In genomic region chr5:57889558-57889957, GRCh38 we compare ENCODE assay signal across 9 cellular contexts.
DNase-seq lines count a peak whose midpoint lies in the region; ATAC-seq, FAIRE-seq and TF ChIP-seq lines count a peak whose summit lies in the region.
"Had no signal": no experiment of that assay in that cellular context is flagged by ENCODE, and none has a peak within 500 bp of the region (broad histone marks: within the 10 kb centered on the region; RNA-seq: fewer than 3 reads in every experiment).

No MANE protein-coding gene starts in this region.

- no peak for ATAC-seq in HG03025 (IDR thresholded peaks at IDR 0.05; ENCODE audit: low FRiP score, unreplicated experiment)

- no peak for TF ChIP-seq POLR2A in GM12891 (IDR thresholded peaks at IDR 0.05; ENCODE audit: low read depth, low read length)

- peak; percentile 43 for DNase-seq in AG08396 (ENCODE audit: low spot score)
- DNase-seq in LHCN-M2 (ENCODE audit: low read depth) = peak; percentile 94
- peak; percentile 90 for DNase-seq in astrocyte of the spinal cord (ENCODE audit: low read depth, low spot score)
- DNase-seq in kidney tubule cell (ENCODE audit: low spot score) = peak; percentile 99
- DNase-seq in activated CD4-positive, alpha-beta T cell treated with anti-CD3 and anti-CD28 coated beads, Interleukin-2, amount 50 U/mL, for 48 hours = no peak
- no peak for DNase-seq in GM12891 (ENCODE audit: insufficient read length, low spot score)
- DNase-seq in anterior cingulate cortex (lab: John Stamatoyannopoulos, UW) = no peak
- DNase-seq: activated B cell treated with CpG ODN at 0.5 μM for 24 hours had no signal

- no peak for FAIRE-seq in GM12891 (lab: Jason Lieb, UNC)

- in situ Hi-C loops in astrocyte of the spinal cord (cut with HindIII; ENCODE audit: low sequenced_read_pairs) = no loop called here

- no peak overlapping the region for H3K4me3 ChIP-seq in astrocyte of the spinal cord (ENCODE audit: low read depth, low read length)

- peak; percentile 53 for TF ChIP-seq CTCF in astrocyte of the spinal cord (IDR thresholded peaks at IDR 0.05; ENCODE audit: low read depth, low read length)

TF ChIP-seq in GM12891, 5 proteins besides CTCF, POLR2A, EP300 and RAD21:
- TF ChIP-seq TAF1 (IDR thresholded peaks at IDR 0.05; ENCODE audit: low read depth, low read length) (no peak), PAX5 (IDR thresholded peaks at IDR 0.05; ENCODE audit: insufficient read depth, low read length, severe bottlenecking) (no peak), POU2F2 (IDR thresholded peaks at IDR 0.05; ENCODE audit: low read depth, low read length) (no peak), POLR2AphosphoS5 (IDR thresholded peaks at IDR 0.05; ENCODE audit: low read depth, low read length) (no peak), SPI1 (IDR thresholded peaks at IDR 0.05; ENCODE audit: low read depth, low read length) (no peak)

Comparison
In these comparisons a context has a peak if more than half of its experiments do, and no peak if none do; other contexts are left out.
1. DNase-seq: peak in AG08396 (single experiment), LHCN-M2 (single experiment), astrocyte of the spinal cord (single experiment) and kidney tubule cell (single experiment); none in activated CD4-positive, alpha-beta T cell treated with anti-CD3 and anti-CD28 coated beads, Interleukin-2, amount 50 U/mL, for 48 hours (0 of 2), GM12891 (single experiment) and anterior cingulate cortex (0 of 58).